Comparison of ENCODE assay signal across 1 cellular context in the genomic region with DNA sequence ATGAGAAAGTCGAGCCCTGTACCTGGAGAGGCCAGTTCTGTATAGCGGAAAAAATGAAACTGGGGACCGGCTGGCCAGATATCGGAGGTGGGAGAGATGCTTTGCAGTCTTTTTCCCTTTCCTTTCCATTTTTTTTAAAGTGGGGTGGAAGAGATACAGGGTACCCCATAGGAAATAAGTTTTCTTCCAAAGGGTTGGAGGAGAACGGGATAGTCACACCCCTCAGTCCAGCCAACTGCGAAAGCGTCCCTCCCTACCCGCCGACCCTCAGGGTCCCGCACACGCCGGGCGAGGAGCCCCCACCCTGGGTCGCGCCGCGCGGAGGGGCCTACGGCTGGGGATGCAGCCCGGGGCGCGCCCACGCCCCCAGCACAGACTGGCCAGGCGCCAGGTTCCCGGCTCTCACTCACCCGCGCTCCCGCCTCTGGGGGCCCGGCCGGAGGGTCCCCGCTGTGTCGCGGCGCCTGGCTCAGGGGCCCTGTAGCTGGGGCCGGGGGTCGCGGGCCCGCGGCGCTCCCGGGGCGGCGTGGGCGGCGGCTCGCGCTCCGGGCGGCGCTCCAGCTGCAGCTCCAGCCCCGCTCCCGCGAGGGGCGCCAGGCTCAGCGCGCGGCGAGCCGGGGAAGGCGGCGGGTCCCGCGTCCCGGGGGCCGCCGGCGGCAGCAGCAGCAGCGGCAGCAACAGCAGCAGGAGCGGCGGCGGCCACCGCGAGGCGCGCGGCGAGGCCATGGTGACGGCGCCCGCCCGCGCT.
TF ChIP-seq lines count a peak whose summit lies in the region.

No MANE protein-coding gene starts in this region.

TF ChIP-seq in WTC11, 78 proteins besides CTCF, POLR2A, EP300 and RAD21 (continued from another document):
- TF ChIP-seq, protein P1, sequence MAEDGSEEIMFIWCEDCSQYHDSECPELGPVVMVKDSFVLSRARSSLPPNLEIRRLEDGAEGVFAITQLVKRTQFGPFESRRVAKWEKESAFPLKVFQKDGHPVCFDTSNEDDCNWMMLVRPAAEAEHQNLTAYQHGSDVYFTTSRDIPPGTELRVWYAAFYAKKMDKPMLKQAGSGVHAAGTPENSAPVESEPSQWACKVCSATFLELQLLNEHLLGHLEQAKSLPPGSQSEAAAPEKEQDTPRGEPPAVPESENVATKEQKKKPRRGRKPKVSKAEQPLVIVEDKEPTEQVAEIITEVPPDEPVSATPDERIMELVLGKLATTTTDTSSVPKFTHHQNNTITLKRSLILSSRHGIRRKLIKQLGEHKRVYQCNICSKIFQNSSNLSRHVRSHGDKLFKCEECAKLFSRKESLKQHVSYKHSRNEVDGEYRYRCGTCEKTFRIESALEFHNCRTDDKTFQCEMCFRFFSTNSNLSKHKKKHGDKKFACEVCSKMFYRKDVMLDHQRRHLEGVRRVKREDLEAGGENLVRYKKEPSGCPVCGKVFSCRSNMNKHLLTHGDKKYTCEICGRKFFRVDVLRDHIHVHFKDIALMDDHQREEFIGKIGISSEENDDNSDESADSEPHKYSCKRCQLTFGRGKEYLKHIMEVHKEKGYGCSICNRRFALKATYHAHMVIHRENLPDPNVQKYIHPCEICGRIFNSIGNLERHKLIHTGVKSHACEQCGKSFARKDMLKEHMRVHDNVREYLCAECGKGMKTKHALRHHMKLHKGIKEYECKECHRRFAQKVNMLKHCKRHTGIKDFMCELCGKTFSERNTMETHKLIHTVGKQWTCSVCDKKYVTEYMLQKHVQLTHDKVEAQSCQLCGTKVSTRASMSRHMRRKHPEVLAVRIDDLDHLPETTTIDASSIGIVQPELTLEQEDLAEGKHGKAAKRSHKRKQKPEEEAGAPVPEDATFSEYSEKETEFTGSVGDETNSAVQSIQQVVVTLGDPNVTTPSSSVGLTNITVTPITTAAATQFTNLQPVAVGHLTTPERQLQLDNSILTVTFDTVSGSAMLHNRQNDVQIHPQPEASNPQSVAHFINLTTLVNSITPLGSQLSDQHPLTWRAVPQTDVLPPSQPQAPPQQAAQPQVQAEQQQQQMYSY (CRISPR knock-in tag; IDR thresholded peaks at IDR 0.05), result no peak
- TF ChIP-seq, protein P2, sequence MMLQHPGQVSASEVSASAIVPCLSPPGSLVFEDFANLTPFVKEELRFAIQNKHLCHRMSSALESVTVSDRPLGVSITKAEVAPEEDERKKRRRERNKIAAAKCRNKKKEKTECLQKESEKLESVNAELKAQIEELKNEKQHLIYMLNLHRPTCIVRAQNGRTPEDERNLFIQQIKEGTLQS (CRISPR knock-in tag; conservative IDR thresholded peaks at IDR 0.05), result no peak
- TF ChIP-seq ZNF671 (CRISPR knock-in tag; IDR thresholded peaks at IDR 0.05), result no peak
